Comparison of ENCODE assay signal across 8 cellular contexts in genomic region chr1:241998412-241998921, GRCh38. TPM values are rescaled to one million over a fixed set of nuclear protein-coding genes. Genes with fewer than 3 reads are reported as not detected.
DNase-seq lines count a peak whose midpoint lies in the region; ATAC-seq and TF ChIP-seq lines count a peak whose summit lies in the region.

No MANE protein-coding gene starts in this region.

- no peak for TF ChIP-seq POLR2A in thyroid gland (IDR thresholded peaks at IDR 0.05)

- no peaks in the 10 kb centered on the region for H3K9me3 Mint-ChIP-seq in activated naive CD4-positive, alpha-beta T cell treated with anti-CD3 and anti-CD28 coated beads for 36 hours

- H3K27ac Mint-ChIP-seq in activated naive CD4-positive, alpha-beta T cell treated with anti-CD3 and anti-CD28 coated beads for 36 hours: no peak overlapping the region

- H3K4me3 ChIP-seq in osteoblast (ENCODE audit: insufficient read depth, low read length) (peak overlapping the region; percentile 52), thyroid gland (replicated peaks in 1 of 3) (no peak overlapping the region)

- H3K36me3 ChIP-seq in osteoblast (ENCODE audit: insufficient read depth, low read length): no peaks in the 10 kb centered on the region
- no peaks in the 10 kb centered on the region for H3K36me3 ChIP-seq in thyroid gland

- H3K27me3 Mint-ChIP-seq in activated naive CD4-positive, alpha-beta T cell treated with anti-CD3 and anti-CD28 coated beads for 36 hours (ENCODE audit: low read depth): peaks cover 1% of the 10 kb centered on the region

- H3K4me1 ChIP-seq in osteoblast (ENCODE audit: insufficient read depth, low read length) (no peaks in the 10 kb centered on the region), thyroid gland (peaks cover 12 to 14% of the 10 kb centered on the region in 2 donors)

- 6 to 7% methylated on average over 20 of the region's 20 CpGs for WGBS in thyroid gland, 2 donors

- H3K4me3 Mint-ChIP-seq in activated naive CD4-positive, alpha-beta T cell treated with anti-CD3 and anti-CD28 coated beads for 36 hours: peak overlapping the region; percentile 54

- TF ChIP-seq CTCF in osteoblast (IDR thresholded peaks at IDR 0.05; ENCODE audit: extremely low read depth, low read depth, low read length): peak; percentile 83
- TF ChIP-seq CTCF in thyroid gland (IDR thresholded peaks at IDR 0.05): peak in 5 of 6 experiments; percentile 24 to 65 (median 46)

- intact Hi-C loops in activated naive CD4-positive, alpha-beta T cell treated with anti-CD3 and anti-CD28 coated beads for 36 hours (cut with micrococcal nuclease): loop anchor here (1.0 to 5.0 kb wide), 5 partner anchors 102 to 481 kb away; partner anchors contain the start of gene FH
- intact Hi-C loops in thyroid gland (cut with DNase I): no loop called here

- ATAC-seq in GM18868 (IDR thresholded peaks at IDR 0.05; ENCODE audit: unreplicated experiment): peak; percentile 80
- ATAC-seq in HG03159 (IDR thresholded peaks at IDR 0.05; ENCODE audit: unreplicated experiment): peak; percentile 89

- H3K9me3 ChIP-seq in osteoblast (ENCODE audit: low read depth, low read length) (no peaks in the 10 kb centered on the region), thyroid gland (no peaks in the 10 kb centered on the region)

- CTCF ChIA-PET in activated naive CD4-positive, alpha-beta T cell treated with anti-CD3 and anti-CD28 coated beads for 36 hours (lab: Charles Lee): interaction anchor here (0.6 to 3.1 kb wide), 21 partner anchors 8 to 466 kb away, joined by 3 to 20 read pairs (median 5); partner anchors contain the start of gene KMO

- peaks cover 3% of the 10 kb centered on the region for H3K4me1 Mint-ChIP-seq in activated naive CD4-positive, alpha-beta T cell treated with anti-CD3 and anti-CD28 coated beads for 36 hours (ENCODE audit: low read depth)

- DNase-seq in 8988T: peak; percentile 68
- peak; percentile 13 for DNase-seq in SHP77 treated with DMSO at 0.1 percent for 48 hours (lab: John Stamatoyannopoulos, UW)
- peak; percentile 68 for DNase-seq in activated naive CD4-positive, alpha-beta T cell treated with anti-CD3 and anti-CD28 coated beads for 36 hours
- DNase-seq in glomerular endothelial cell (ENCODE audit: extremely low read depth, low read depth, low spot score): peak; percentile 18
- DNase-seq in osteoblast (ENCODE audit: insufficient read length, low spot score, missing footprints): peak; percentile 75
- DNase-seq in thyroid gland: peak; percentile 69 to 77

- H3K79me2 ChIP-seq in osteoblast (ENCODE audit: insufficient read depth, low read length): no peaks in the 10 kb centered on the region

- H2AFZ ChIP-seq in osteoblast (ENCODE audit: low read length): peak overlapping the region; percentile 64

- no peaks in the 10 kb centered on the region for H3K27me3 ChIP-seq in osteoblast (ENCODE audit: insufficient read depth, low read length)
- H3K27me3 ChIP-seq in thyroid gland: no peaks in the 10 kb centered on the region

- no peaks in the 10 kb centered on the region for H4K20me1 ChIP-seq in osteoblast (ENCODE audit: insufficient read depth, low read length)

- peak overlapping the region; percentile 75 for H3K4me2 ChIP-seq in osteoblast (ENCODE audit: insufficient read depth, low read length)

- H3K27ac ChIP-seq in osteoblast (ENCODE audit: low read depth, low read length) (no peak overlapping the region), thyroid gland (peak overlapping the region in 2 of 3 donors; percentile 11 to 43)

- H3K36me3 Mint-ChIP-seq in activated naive CD4-positive, alpha-beta T cell treated with anti-CD3 and anti-CD28 coated beads for 36 hours (ENCODE audit: low read depth): no peaks in the 10 kb centered on the region

RNA-seq across cellular contexts. Expression of gene MAP1LC3C, which starts 0.4 kb away (rescaled TPM):
- not detected for total RNA-seq in activated naive CD4-positive, alpha-beta T cell treated with anti-CD3 and anti-CD28 coated beads for 36 hours
- total RNA-seq in glomerular endothelial cell (0.92 TPM in 1 of 2 replicates, not detected in the other), osteoblast (under 0.01 and 0.29 TPM in 2 replicates), thyroid gland (10 to 100 TPM in 1 of 4 donors, 1 to 10 TPM in 3; 1.6 to 14.7 (median 3.8) TPM)

RNA-seq across cellular contexts. Expression of gene BECN2, which starts 40.9 kb away (rescaled TPM):
- not detected for total RNA-seq in activated naive CD4-positive, alpha-beta T cell treated with anti-CD3 and anti-CD28 coated beads for 36 hours
- total RNA-seq in glomerular endothelial cell (not detected in 2 replicates), osteoblast (not detected in 2 replicates), thyroid gland (not detected)

Comparison
In these comparisons a context has a peak if more than half of its experiments do, and no peak if none do; other contexts are left out.
1. DNase-seq: peak in every context shown above with its lines; median percentile 75 in osteoblast; 73 in thyroid gland; 68 in 8988T; 68 in activated naive CD4-positive, alpha-beta T cell treated with anti-CD3 and anti-CD28 coated beads for 36 hours; 18 in glomerular endothelial cell; 13 in SHP77 treated with DMSO at 0.1 percent for 48 hours.